In the genomic region with DNA sequence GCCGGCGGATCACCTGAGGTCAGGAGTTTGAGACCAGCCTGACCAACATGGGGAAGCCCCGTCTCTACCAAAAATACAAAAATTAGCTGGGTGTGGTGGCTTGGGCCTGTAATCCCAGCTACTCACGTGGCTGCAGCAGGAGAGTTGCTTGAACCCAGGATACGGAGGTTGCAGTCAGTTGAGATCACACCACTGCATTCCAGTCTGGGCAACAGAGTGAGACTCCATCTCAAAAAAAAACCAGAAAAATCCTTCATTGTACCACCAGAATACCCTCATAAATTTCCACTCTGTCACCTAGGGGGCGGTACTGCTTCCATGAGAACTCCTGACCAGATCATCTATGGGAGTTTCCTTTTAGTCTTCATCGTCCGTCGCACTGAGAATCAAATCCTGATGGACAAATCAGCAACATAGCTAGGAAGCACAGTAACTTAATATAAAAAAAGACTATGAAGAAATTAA, we compare ENCODE assay signal across 8 cellular contexts.
DNase-seq lines count a peak whose midpoint lies in the region; ATAC-seq and TF ChIP-seq lines count a peak whose summit lies in the region.

No MANE protein-coding gene starts in this region.

- TF ChIP-seq CTCF in HCT116 (IDR thresholded peaks at IDR 0.05 in 2 of 3, conservative IDR thresholded peaks at IDR 0.05 in 1 of 3; ENCODE audit: borderline replicate concordance in 1 of 3, insufficient read depth in 1 of 3, low read depth in 2 of 3, low read length in 2 of 3) (peak; percentile 32 to 60 (median 58); a peak in 5 of 6 replicates), fibroblast of lung (conservative IDR thresholded peaks at IDR 0.05 in 1 of 2, IDR thresholded peaks at IDR 0.05 in 1 of 2; ENCODE audit: low read depth in 1 of 2, low read length in 2 of 2) (peak; percentile 54 to 57)

- ATAC-seq in CD4-positive, CD25-positive, alpha-beta regulatory T cell (ENCODE audit: low read depth in 2 of 2), result no peak
- ATAC-seq in HCT116, result peak; percentile 60
- ATAC-seq in HG02571 (IDR thresholded peaks at IDR 0.05; ENCODE audit: unreplicated experiment), result no peak
- no peak for ATAC-seq in HG02610 (IDR thresholded peaks at IDR 0.05; ENCODE audit: unreplicated experiment)

- POLR2A ChIA-PET in HCT116 (lab: Charles Lee), result interaction anchor here (0.6 to 4.2 kb wide), 21 partner anchors 8 to 84 kb away, joined by 3 to 30 read pairs (median 4); no protein-coding TSS in a partner anchor

- H3K9ac ChIP-seq in HCT116 (ENCODE audit: low read length) (peak overlapping the region; percentile 86), fibroblast of lung (ENCODE audit: insufficient read depth, low read length) (no peak overlapping the region)

- no peaks in the 10 kb centered on the region for H3K9me2 ChIP-seq in HCT116 (ENCODE audit: insufficient read depth)

- peaks cover 12% of the 10 kb centered on the region for H3K36me3 Mint-ChIP-seq in CD4-positive, CD25-positive, alpha-beta regulatory T cell

- H3K27me3 Mint-ChIP-seq in CD4-positive, CD25-positive, alpha-beta regulatory T cell, result no peaks in the 10 kb centered on the region

- peak overlapping the region in 3 of 4 donors; percentile 89 to 97 (median 92) for H3K4me3 Mint-ChIP-seq in CD4-positive, CD25-positive, alpha-beta regulatory T cell

- H3K27me3 ChIP-seq in CD4-positive, CD25-positive, alpha-beta regulatory T cell (ENCODE audit: control insufficient read depth, insufficient read depth, low read length), result no peaks in the 10 kb centered on the region
- H3K27me3 ChIP-seq in HCT116 (ENCODE audit: insufficient read depth, low read length) (no peaks in the 10 kb centered on the region), fibroblast of lung (ENCODE audit: control insufficient read depth, insufficient read depth, low read length) (no peaks in the 10 kb centered on the region)

- H4K20me1 ChIP-seq in HCT116 (ENCODE audit: insufficient read depth), result no peaks in the 10 kb centered on the region
- no peaks in the 10 kb centered on the region for H4K20me1 ChIP-seq in fibroblast of lung (ENCODE audit: control insufficient read depth, extremely low read depth, insufficient read depth, low read length)

- peak overlapping the region; percentile 98 for H3K4me3 ChIP-seq in CD4-positive, CD25-positive, alpha-beta regulatory T cell (ENCODE audit: low read depth, low read length)
- H3K4me3 ChIP-seq in HCT116 (replicated peaks in 1 of 2; ENCODE audit: low read depth in 1 of 2, low read length in 2 of 2) (peak overlapping the region; percentile 57 to 64), fibroblast of lung (replicated peaks in 1 of 4; ENCODE audit: control extremely low read depth in 1 of 4, insufficient read depth in 1 of 4, low read depth in 3 of 4, low read length in 4 of 4) (peak overlapping the region in 3 of 4 experiments; percentile 24 to 53 (median 52))

- H2AFZ ChIP-seq in HCT116 (ENCODE audit: low read depth, low read length, poor library complexity, severe bottlenecking) (no peak overlapping the region), fibroblast of lung (ENCODE audit: low read length) (no peak overlapping the region)

- peaks cover 79% of the 10 kb centered on the region for H3K4me1 ChIP-seq in CD4-positive, CD25-positive, alpha-beta regulatory T cell (ENCODE audit: control insufficient read depth, insufficient read depth, low read length, poor library complexity, severe bottlenecking)
- H3K4me1 ChIP-seq in HCT116 (ENCODE audit: control insufficient read depth in 1 of 2, insufficient read depth in 2 of 2, low read length in 2 of 2) (peaks cover 61 to 95% of the 10 kb centered on the region in 2 experiments), fibroblast of lung (ENCODE audit: control insufficient read depth, extremely low read depth, insufficient read depth, low read length) (peaks cover 23% of the 10 kb centered on the region)

- no peaks in the 10 kb centered on the region for H3K9me3 ChIP-seq in CD4-positive, CD25-positive, alpha-beta regulatory T cell (ENCODE audit: control insufficient read depth in 2 of 2, low read length in 2 of 2)
- H3K9me3 ChIP-seq in HCT116 (ENCODE audit: control insufficient read depth in 1 of 2, insufficient read depth in 1 of 2, low read depth in 1 of 2, low read length in 2 of 2) (no peaks in the 10 kb centered on the region), fibroblast of lung (ENCODE audit: control insufficient read depth, insufficient read depth, low read depth, low read length) (no peaks in the 10 kb centered on the region)

- no peak for TF ChIP-seq POLR2A in HCT116 (IDR thresholded peaks at IDR 0.05; ENCODE audit: borderline replicate concordance, extremely low read depth, insufficient read depth, insufficient read length)

- peak in 1 of 3 donors; percentile 65 for DNase-seq in CD4-positive, CD25-positive, alpha-beta regulatory T cell
- DNase-seq in HCT116 (ENCODE audit: low read depth, low spot score) (peak; percentile 66), SW480 (ENCODE audit: low spot score) (peak; percentile 54), fibroblast of lung (ENCODE audit: low read depth in 2 of 2) (peak; percentile 73 to 87), stromal cell of bone marrow (ENCODE audit: low read depth) (peak; percentile 81), iPS-NIHi7 (ENCODE audit: extremely low spot score) (no peak)

- no peaks in the 10 kb centered on the region for H3K9me3 Mint-ChIP-seq in CD4-positive, CD25-positive, alpha-beta regulatory T cell

- H3K4me1 Mint-ChIP-seq in CD4-positive, CD25-positive, alpha-beta regulatory T cell, result peaks cover 37 to 86% (median 53%) of the 10 kb centered on the region in 4 donors

- no TSS peak for BruUV-seq in HCT116 (replicated peaks; lab: Mats Ljungman, UMichigan)

- H3K79me2 ChIP-seq in HCT116 (ENCODE audit: insufficient read depth, low read length), result peaks cover 91% of the 10 kb centered on the region
- H3K79me2 ChIP-seq in fibroblast of lung (ENCODE audit: control insufficient read depth, insufficient read depth, low read length), result peaks cover 65% of the 10 kb centered on the region

- intact Hi-C loops in HCT116 (cut with micrococcal nuclease), result loop anchor here (2.0 kb wide), 3 partner anchors 47 to 63 kb away; no protein-coding TSS in a partner anchor

- peak; percentile 45 for TF ChIP-seq RAD21 in HCT116 (IDR thresholded peaks at IDR 0.05; ENCODE audit: low read depth)

- H3K27ac Mint-ChIP-seq in CD4-positive, CD25-positive, alpha-beta regulatory T cell, result peak overlapping the region in 2 of 3 donors; percentile 97 to 100

- CTCF ChIA-PET in HCT116 (lab: Charles Lee), result interaction anchor here (0.6 to 2.7 kb wide), 11 partner anchors 10 to 81 kb away, joined by 3 to 16 read pairs (median 9); no protein-coding TSS in a partner anchor

- H3K36me3 ChIP-seq in CD4-positive, CD25-positive, alpha-beta regulatory T cell (ENCODE audit: control insufficient read depth, insufficient read depth, low read length), result peaks cover 21% of the 10 kb centered on the region
- H3K36me3 ChIP-seq in HCT116 (ENCODE audit: control insufficient read depth in 1 of 2, insufficient read depth in 2 of 2, low read length in 2 of 2) (peaks cover 17 to 29% of the 10 kb centered on the region in 2 experiments; a peak in 3 of 4 replicates), fibroblast of lung (ENCODE audit: control insufficient read depth, insufficient read depth, low read length) (no peaks in the 10 kb centered on the region)

- peak overlapping the region; percentile 84 for H3K4me2 ChIP-seq in HCT116 (ENCODE audit: low read length)
- peak overlapping the region; percentile 62 for H3K4me2 ChIP-seq in fibroblast of lung (ENCODE audit: extremely low read depth, insufficient read depth, low read length)

- RAD21 ChIA-PET in HCT116 (lab: Charles Lee; ENCODE audit: low non-redundant PET in 1 of 2, low total read pairs in 2 of 2, uncharacterized antibody in 2 of 2, unreplicated experiment in 2 of 2), result interaction anchor here in 1 of 2 experiments (1.2 kb wide), 1 partner anchor 80 kb away, joined by 3 read pairs; no protein-coding TSS in a partner anchor

- H3K27ac ChIP-seq in CD4-positive, CD25-positive, alpha-beta regulatory T cell (ENCODE audit: insufficient read depth, low read length, poor library complexity, severe bottlenecking), result peak overlapping the region; percentile 97
- H3K27ac ChIP-seq in HCT116 (ENCODE audit: low read depth, low read length), result peak overlapping the region; percentile 91
- H3K27ac ChIP-seq in fibroblast of lung (ENCODE audit: insufficient read depth, low read length), result peak overlapping the region; percentile 89

TF ChIP-seq in HCT116, 20 proteins besides CTCF, POLR2A, EP300 and RAD21:
- no peak for TF ChIP-seq SIN3A (IDR thresholded peaks at IDR 0.05; ENCODE audit: low read depth)
- peak; percentile 37; the same call in 1 of the 2 replicates for TF ChIP-seq CBX3 (IDR thresholded peaks at IDR 0.05; ENCODE audit: low read depth)
